ENCODE assay signal across 1 cellular context in the genomic region with DNA sequence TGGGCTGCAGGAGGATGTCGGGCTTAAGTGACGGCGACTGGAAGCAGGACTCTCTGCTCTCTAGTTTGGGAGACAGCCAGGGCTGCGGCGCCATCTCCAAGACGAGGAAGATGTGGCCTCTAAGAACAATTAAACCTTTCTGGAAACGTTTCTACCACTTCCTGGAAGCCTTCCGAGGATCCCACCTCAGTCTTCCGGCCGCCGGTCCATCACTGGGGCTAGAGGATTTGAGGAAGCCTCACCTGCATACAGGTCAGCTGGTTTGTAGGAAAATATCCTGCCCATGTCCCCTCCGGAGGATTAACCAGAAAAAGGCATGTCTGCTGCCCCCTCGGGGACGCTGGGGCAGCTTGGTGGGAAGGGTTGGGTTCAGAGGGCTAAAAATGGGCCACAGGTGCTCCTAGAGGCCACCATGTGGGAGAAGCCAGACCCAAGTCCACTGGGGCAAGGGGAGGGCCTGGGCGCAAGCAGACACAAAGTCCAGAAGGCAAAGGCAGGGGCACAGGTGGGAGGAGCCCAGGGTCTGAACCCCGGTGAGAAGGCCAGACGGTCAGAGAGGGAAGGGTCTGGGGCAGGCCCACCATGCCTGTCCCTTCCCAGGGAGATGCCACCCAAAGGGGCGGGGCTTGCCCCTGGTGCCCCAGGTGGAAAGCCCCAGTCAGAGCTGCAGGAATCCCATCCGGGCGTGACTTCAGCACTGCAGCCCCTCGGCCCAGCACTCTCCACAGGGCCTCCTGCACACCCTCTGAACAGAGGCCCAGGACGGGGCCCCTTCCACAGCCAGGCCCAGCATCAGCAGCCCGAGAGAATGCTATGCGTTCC.
TF ChIP-seq lines count a peak whose summit lies in the region.

No MANE protein-coding gene starts in this region.

TF ChIP-seq in HepG2, 621 proteins besides CTCF, POLR2A, EP300 and RAD21 (continued from another document):
- TF ChIP-seq ZBTB42 (CRISPR knock-in tag; IDR thresholded peaks at IDR 0.05) (no peak), CENPX (CRISPR knock-in tag; IDR thresholded peaks at IDR 0.05) (no peak), SP4 (CRISPR knock-in tag; IDR thresholded peaks at IDR 0.05) (peak; percentile 59; the same call in 1 of the 2 replicates), MLLT10 (CRISPR knock-in tag; IDR thresholded peaks at IDR 0.05) (no peak), PLRG1 (conservative IDR thresholded peaks at IDR 0.05) (no peak), NFE2L2 (IDR thresholded peaks at IDR 0.05; ENCODE audit: low read length) (no peak), BRCA1 (CRISPR knock-in tag; IDR thresholded peaks at IDR 0.05) (peak; percentile 42; the same call in 1 of the 2 replicates), ZNF296 (CRISPR knock-in tag; conservative IDR thresholded peaks at IDR 0.05) (peak; percentile 62), ZNF468 (CRISPR knock-in tag; IDR thresholded peaks at IDR 0.05) (no peak), JUN (CRISPR knock-in tag; IDR thresholded peaks at IDR 0.05) (no peak), ZNF430 (CRISPR knock-in tag; IDR thresholded peaks at IDR 0.05) (peak; percentile 62; the same call in 1 of the 2 replicates), ZNF224 (CRISPR knock-in tag; IDR thresholded peaks at IDR 0.05) (no peak), ERF (CRISPR knock-in tag; IDR thresholded peaks at IDR 0.05) (peak; percentile 67; the same call in 1 of the 2 replicates), PPARG (CRISPR knock-in tag; conservative IDR thresholded peaks at IDR 0.05) (peak; percentile 82), ZNF326 (CRISPR knock-in tag; IDR thresholded peaks at IDR 0.05; ENCODE audit: borderline replicate concordance) (no peak), KAT7 (CRISPR knock-in tag; IDR thresholded peaks at IDR 0.05; ENCODE audit: borderline replicate concordance) (peak; percentile 38; the same call in 1 of the 2 replicates), PHF8 (CRISPR knock-in tag; IDR thresholded peaks at IDR 0.05) (no peak; the same call in 1 of the 2 replicates), AGO2 (optimal IDR thresholded peaks at IDR 0.05; ENCODE audit: low read depth, low read length) (no peak), CEBPG (CRISPR knock-in tag; IDR thresholded peaks at IDR 0.05) (no peak), TMF1 (CRISPR knock-in tag; IDR thresholded peaks at IDR 0.05; ENCODE audit: low read depth) (no peak), HMGA1 (CRISPR knock-in tag; conservative IDR thresholded peaks at IDR 0.05) (no peak), ZNF598 (CRISPR knock-in tag; IDR thresholded peaks at IDR 0.05; ENCODE audit: borderline replicate concordance) (peak; percentile 52; the same call in 1 of the 2 replicates), SIN3B (IDR thresholded peaks at IDR 0.05; ENCODE audit: low read length) (no peak)
- TF ChIP-seq, protein P1, sequence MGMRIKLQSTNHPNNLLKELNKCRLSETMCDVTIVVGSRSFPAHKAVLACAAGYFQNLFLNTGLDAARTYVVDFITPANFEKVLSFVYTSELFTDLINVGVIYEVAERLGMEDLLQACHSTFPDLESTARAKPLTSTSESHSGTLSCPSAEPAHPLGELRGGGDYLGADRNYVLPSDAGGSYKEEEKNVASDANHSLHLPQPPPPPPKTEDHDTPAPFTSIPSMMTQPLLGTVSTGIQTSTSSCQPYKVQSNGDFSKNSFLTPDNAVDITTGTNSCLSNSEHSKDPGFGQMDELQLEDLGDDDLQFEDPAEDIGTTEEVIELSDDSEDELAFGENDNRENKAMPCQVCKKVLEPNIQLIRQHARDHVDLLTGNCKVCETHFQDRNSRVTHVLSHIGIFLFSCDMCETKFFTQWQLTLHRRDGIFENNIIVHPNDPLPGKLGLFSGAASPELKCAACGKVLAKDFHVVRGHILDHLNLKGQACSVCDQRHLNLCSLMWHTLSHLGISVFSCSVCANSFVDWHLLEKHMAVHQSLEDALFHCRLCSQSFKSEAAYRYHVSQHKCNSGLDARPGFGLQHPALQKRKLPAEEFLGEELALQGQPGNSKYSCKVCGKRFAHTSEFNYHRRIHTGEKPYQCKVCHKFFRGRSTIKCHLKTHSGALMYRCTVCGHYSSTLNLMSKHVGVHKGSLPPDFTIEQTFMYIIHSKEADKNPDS (CRISPR knock-in tag; IDR thresholded peaks at IDR 0.05), result no peak
- TF ChIP-seq, protein P2, sequence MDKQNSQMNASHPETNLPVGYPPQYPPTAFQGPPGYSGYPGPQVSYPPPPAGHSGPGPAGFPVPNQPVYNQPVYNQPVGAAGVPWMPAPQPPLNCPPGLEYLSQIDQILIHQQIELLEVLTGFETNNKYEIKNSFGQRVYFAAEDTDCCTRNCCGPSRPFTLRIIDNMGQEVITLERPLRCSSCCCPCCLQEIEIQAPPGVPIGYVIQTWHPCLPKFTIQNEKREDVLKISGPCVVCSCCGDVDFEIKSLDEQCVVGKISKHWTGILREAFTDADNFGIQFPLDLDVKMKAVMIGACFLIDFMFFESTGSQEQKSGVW (CRISPR knock-in tag; IDR thresholded peaks at IDR 0.05; ENCODE audit: borderline replicate concordance), result no peak
- TF ChIP-seq, protein P3, sequence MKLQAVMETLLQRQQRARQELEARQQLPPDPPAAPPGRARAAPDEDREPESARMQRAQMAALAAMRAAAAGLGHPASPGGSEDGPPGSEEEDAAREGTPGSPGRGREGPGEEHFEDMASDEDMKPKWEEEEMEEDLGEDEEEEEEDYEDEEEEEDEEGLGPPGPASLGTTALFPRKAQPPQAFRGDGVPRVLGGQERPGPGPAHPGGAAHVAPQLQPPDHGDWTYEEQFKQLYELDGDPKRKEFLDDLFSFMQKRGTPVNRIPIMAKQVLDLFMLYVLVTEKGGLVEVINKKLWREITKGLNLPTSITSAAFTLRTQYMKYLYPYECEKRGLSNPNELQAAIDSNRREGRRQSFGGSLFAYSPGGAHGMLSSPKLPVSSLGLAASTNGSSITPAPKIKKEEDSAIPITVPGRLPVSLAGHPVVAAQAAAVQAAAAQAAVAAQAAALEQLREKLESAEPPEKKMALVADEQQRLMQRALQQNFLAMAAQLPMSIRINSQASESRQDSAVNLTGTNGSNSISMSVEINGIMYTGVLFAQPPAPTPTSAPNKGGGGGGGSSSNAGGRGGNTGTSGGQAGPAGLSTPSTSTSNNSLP (IDR thresholded peaks at IDR 0.05; ENCODE audit: low read depth, low read length), result no peak
- TF ChIP-seq, protein P4, sequence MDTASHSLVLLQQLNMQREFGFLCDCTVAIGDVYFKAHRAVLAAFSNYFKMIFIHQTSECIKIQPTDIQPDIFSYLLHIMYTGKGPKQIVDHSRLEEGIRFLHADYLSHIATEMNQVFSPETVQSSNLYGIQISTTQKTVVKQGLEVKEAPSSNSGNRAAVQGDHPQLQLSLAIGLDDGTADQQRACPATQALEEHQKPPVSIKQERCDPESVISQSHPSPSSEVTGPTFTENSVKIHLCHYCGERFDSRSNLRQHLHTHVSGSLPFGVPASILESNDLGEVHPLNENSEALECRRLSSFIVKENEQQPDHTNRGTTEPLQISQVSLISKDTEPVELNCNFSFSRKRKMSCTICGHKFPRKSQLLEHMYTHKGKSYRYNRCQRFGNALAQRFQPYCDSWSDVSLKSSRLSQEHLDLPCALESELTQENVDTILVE (CRISPR knock-in tag; IDR thresholded peaks at IDR 0.05), result no peak
- TF ChIP-seq, protein P5, sequence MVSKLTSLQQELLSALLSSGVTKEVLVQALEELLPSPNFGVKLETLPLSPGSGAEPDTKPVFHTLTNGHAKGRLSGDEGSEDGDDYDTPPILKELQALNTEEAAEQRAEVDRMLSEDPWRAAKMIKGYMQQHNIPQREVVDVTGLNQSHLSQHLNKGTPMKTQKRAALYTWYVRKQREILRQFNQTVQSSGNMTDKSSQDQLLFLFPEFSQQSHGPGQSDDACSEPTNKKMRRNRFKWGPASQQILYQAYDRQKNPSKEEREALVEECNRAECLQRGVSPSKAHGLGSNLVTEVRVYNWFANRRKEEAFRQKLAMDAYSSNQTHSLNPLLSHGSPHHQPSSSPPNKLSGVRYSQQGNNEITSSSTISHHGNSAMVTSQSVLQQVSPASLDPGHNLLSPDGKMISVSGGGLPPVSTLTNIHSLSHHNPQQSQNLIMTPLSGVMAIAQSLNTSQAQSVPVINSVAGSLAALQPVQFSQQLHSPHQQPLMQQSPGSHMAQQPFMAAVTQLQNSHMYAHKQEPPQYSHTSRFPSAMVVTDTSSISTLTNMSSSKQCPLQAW (CRISPR knock-in tag; IDR thresholded peaks at IDR 0.05), result peak; percentile 92
- TF ChIP-seq, protein P6, sequence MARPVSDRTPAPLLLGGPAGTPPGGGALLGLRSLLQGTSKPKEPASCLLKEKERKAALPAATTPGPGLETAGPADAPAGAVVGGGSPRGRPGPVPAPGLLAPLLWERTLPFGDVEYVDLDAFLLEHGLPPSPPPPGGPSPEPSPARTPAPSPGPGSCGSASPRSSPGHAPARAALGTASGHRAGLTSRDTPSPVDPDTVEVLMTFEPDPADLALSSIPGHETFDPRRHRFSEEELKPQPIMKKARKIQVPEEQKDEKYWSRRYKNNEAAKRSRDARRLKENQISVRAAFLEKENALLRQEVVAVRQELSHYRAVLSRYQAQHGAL (CRISPR knock-in tag; IDR thresholded peaks at IDR 0.05; ENCODE audit: not compliant biosample characterization), result no peak
- TF ChIP-seq, protein P7, sequence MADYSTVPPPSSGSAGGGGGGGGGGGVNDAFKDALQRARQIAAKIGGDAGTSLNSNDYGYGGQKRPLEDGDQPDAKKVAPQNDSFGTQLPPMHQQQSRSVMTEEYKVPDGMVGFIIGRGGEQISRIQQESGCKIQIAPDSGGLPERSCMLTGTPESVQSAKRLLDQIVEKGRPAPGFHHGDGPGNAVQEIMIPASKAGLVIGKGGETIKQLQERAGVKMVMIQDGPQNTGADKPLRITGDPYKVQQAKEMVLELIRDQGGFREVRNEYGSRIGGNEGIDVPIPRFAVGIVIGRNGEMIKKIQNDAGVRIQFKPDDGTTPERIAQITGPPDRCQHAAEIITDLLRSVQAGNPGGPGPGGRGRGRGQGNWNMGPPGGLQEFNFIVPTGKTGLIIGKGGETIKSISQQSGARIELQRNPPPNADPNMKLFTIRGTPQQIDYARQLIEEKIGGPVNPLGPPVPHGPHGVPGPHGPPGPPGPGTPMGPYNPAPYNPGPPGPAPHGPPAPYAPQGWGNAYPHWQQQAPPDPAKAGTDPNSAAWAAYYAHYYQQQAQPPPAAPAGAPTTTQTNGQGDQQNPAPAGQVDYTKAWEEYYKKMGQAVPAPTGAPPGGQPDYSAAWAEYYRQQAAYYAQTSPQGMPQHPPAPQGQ (CRISPR knock-in tag; IDR thresholded peaks at IDR 0.05; ENCODE audit: borderline replicate concordance), result no peak
- TF ChIP-seq, protein P8, sequence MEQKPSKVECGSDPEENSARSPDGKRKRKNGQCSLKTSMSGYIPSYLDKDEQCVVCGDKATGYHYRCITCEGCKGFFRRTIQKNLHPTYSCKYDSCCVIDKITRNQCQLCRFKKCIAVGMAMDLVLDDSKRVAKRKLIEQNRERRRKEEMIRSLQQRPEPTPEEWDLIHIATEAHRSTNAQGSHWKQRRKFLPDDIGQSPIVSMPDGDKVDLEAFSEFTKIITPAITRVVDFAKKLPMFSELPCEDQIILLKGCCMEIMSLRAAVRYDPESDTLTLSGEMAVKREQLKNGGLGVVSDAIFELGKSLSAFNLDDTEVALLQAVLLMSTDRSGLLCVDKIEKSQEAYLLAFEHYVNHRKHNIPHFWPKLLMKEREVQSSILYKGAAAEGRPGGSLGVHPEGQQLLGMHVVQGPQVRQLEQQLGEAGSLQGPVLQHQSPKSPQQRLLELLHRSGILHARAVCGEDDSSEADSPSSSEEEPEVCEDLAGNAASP (CRISPR knock-in tag; IDR thresholded peaks at IDR 0.05; ENCODE audit: borderline replicate concordance), result peak; percentile 50; the same call in 1 of the 2 replicates
- TF ChIP-seq, protein P9, sequence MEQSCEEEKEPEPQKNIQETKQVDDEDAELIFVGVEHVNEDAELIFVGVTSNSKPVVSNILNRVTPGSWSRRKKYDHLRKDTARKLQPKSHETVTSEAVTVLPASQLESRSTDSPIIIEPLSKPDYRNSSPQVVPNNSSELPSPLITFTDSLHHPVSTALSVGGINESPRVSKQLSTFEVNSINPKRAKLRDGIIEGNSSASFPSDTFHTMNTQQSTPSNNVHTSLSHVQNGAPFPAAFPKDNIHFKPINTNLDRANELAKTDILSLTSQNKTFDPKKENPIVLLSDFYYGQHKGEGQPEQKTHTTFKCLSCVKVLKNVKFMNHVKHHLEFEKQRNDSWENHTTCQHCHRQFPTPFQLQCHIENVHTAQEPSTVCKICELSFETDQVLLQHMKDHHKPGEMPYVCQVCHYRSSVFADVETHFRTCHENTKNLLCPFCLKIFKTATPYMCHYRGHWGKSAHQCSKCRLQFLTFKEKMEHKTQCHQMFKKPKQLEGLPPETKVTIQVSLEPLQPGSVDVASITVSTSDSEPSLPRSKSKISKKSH (CRISPR knock-in tag; IDR thresholded peaks at IDR 0.05; ENCODE audit: borderline replicate concordance), result no peak
